8 cellular contexts compared by ENCODE assay signal in the genomic region with DNA sequence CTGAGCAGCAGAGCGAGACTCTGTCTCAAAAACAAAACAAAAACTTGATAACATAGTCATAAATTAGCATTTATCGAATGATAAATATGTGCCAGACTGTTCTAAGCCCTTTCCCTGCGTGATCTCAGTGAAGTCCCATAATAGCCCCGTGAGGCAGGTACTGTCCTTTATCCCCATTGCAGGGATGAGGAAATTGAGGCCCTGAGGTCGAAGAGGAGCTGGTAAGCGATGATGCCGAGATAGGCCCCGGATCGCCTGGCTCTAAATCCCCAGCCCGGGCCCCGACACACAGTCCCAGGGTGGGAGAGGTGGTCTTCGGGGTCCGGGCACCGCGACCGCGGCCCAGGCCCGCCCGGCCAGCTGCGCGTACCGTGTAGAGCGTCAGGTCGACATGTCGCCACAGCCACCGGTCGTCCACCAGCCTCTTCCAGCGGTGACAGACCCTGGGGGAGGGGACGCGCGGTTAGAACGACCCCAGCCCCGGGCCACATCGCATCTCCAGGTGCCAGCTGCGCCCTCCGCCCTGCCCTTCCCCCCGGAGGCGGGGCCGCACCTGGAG. TPM values are rescaled to one million over a fixed set of nuclear protein-coding genes. Genes with fewer than 3 reads are reported as not detected.
DNase-seq lines count a peak whose midpoint lies in the region; ATAC-seq and TF ChIP-seq lines count a peak whose summit lies in the region.

No MANE protein-coding gene starts in this region.

- H3K27me3 ChIP-seq in mesenchymal stem cell (ENCODE audit: control insufficient read depth in 1 of 2, insufficient read depth in 1 of 2, low read length in 2 of 2) (no peaks in the 10 kb centered on the region), aorta (ENCODE audit: control insufficient read depth in 1 of 2, insufficient read depth in 2 of 2, low read length in 1 of 2) (no peaks in the 10 kb centered on the region)

- H3K9ac ChIP-seq in mesenchymal stem cell (ENCODE audit: low read length), result peak overlapping the region; percentile 97

- no peaks in the 10 kb centered on the region for H3K9me3 Mint-ChIP-seq in stimulated activated naive CD8-positive, alpha-beta T cell treated with anti-CD3 and anti-CD28 coated beads, Interleukin-15, Interleukin-2, amounts not matched to agents 100 ng/mL and 50 ng/mL, for 24 hours
- H3K9me3 Mint-ChIP-seq in brain, result peaks cover 7 to 25% (median 10%) of the 10 kb centered on the region in 5 experiments

- peak overlapping the region; percentile 0 for H2AFZ ChIP-seq in mesenchymal stem cell (ENCODE audit: low read depth, low read length)

- H3K27ac Mint-ChIP-seq in stimulated activated naive CD8-positive, alpha-beta T cell treated with anti-CD3 and anti-CD28 coated beads, Interleukin-15, Interleukin-2, amounts not matched to agents 100 ng/mL and 50 ng/mL, for 24 hours, result peak overlapping the region; percentile 90
- H3K27ac Mint-ChIP-seq in brain, result peak overlapping the region; percentile 87 to 98 (median 96)

- no peak overlapping the region for H3K23ac ChIP-seq in mesenchymal stem cell (ENCODE audit: low read length in 2 of 2)

- peak overlapping the region; percentile 39 for H2BK15ac ChIP-seq in mesenchymal stem cell (ENCODE audit: low read depth, poor library complexity, severe bottlenecking)

- no peak for TF ChIP-seq CTCF in brain (conservative IDR thresholded peaks at IDR 0.05)

- H3K4me2 ChIP-seq in mesenchymal stem cell (ENCODE audit: low read length, poor library complexity, severe bottlenecking), result peak overlapping the region; percentile 72

- peaks cover 38% of the 10 kb centered on the region for H3K4me1 Mint-ChIP-seq in stimulated activated naive CD8-positive, alpha-beta T cell treated with anti-CD3 and anti-CD28 coated beads, Interleukin-15, Interleukin-2, amounts not matched to agents 100 ng/mL and 50 ng/mL, for 24 hours (ENCODE audit: low read depth)
- peaks cover 33% of the 10 kb centered on the region for H3K4me1 Mint-ChIP-seq in brain

- intact Hi-C loops in aorta (cut with DNase I), result loop anchor here in 1 of 2 donors (2.0 kb wide), 1 partner anchor 25 kb away; no protein-coding TSS in a partner anchor

- peak overlapping the region; percentile 88 for H3K4me3 Mint-ChIP-seq in stimulated activated naive CD8-positive, alpha-beta T cell treated with anti-CD3 and anti-CD28 coated beads, Interleukin-15, Interleukin-2, amounts not matched to agents 100 ng/mL and 50 ng/mL, for 24 hours
- peak overlapping the region; percentile 92 to 96 (median 94) for H3K4me3 Mint-ChIP-seq in brain

- peak overlapping the region; percentile 99 for H3K27ac ChIP-seq in mesenchymal stem cell (ENCODE audit: low read length, poor library complexity, severe bottlenecking)
- H3K27ac ChIP-seq in aorta (ENCODE audit: low read depth in 1 of 2, low read length in 2 of 2), result peak overlapping the region in 1 of 2 donors; percentile 65

- H3K4me3 ChIP-seq in mesenchymal stem cell (ENCODE audit: insufficient read depth in 1 of 2, low read depth in 1 of 2, low read length in 2 of 2) (peak overlapping the region; percentile 89 to 99), aorta (ENCODE audit: low read length in 2 of 2) (peak overlapping the region; percentile 77 to 88)

- H3K79me1 ChIP-seq in mesenchymal stem cell (replicated peaks; ENCODE audit: low read length, poor library complexity, severe bottlenecking), result peaks cover 14% of the 10 kb centered on the region

- H2AK5ac ChIP-seq in mesenchymal stem cell (ENCODE audit: low read length, severe bottlenecking), result peak overlapping the region; percentile 30

- no peak overlapping the region for H2BK12ac ChIP-seq in mesenchymal stem cell (ENCODE audit: low read length in 2 of 2)

- H3K36me3 Mint-ChIP-seq in stimulated activated naive CD8-positive, alpha-beta T cell treated with anti-CD3 and anti-CD28 coated beads, Interleukin-15, Interleukin-2, amounts not matched to agents 100 ng/mL and 50 ng/mL, for 24 hours (ENCODE audit: low read depth), result peaks cover 30% of the 10 kb centered on the region
- H3K36me3 Mint-ChIP-seq in brain, result peaks cover 45% of the 10 kb centered on the region

- H3K4ac ChIP-seq in mesenchymal stem cell (ENCODE audit: low read depth in 1 of 2, low read length in 2 of 2), result peak overlapping the region; percentile 5 to 73

- H3K4me1 ChIP-seq in mesenchymal stem cell (ENCODE audit: control insufficient read depth, insufficient read depth, low read depth, low read length), result peaks cover 9% of the 10 kb centered on the region
- H3K4me1 ChIP-seq in aorta (ENCODE audit: control insufficient read depth in 1 of 2, insufficient read depth in 2 of 2, low read length in 2 of 2), result no peaks in the 10 kb centered on the region

- ATAC-seq in stimulated activated naive CD8-positive, alpha-beta T cell treated with anti-CD3 and anti-CD28 coated beads, Interleukin-15, Interleukin-2, amounts not matched to agents 100 U/mL and 50 U/mL, for 24 hours, result no peak
- ATAC-seq in aorta (ENCODE audit: low FRiP score) (peak; percentile 5), HG02970 (IDR thresholded peaks at IDR 0.05; ENCODE audit: low FRiP score, unreplicated experiment) (no peak), GM18907 (IDR thresholded peaks at IDR 0.05; ENCODE audit: unreplicated experiment) (no peak)

- peak overlapping the region in 1 of 2 experiments; percentile 15 for H3K14ac ChIP-seq in mesenchymal stem cell (ENCODE audit: low read length in 2 of 2)

- no peak for DNase-seq in stimulated activated naive CD8-positive, alpha-beta T cell treated with anti-CD3 and anti-CD28 coated beads, Interleukin-15, Interleukin-2, amounts not matched to agents 100 U/mL and 50 U/mL, for 24 hours
- DNase-seq in mesenchymal stem cell (no peak), aorta (no peak), NCI-H2081 (lab: John Stamatoyannopoulos, UW) (no peak)

- peak overlapping the region; percentile 64 to 88 for H3K18ac ChIP-seq in mesenchymal stem cell (ENCODE audit: low read depth in 1 of 2, low read length in 2 of 2)

- peaks cover 6 to 12% of the 10 kb centered on the region in 2 experiments for H3K36me3 ChIP-seq in mesenchymal stem cell (ENCODE audit: control insufficient read depth in 1 of 2, insufficient read depth in 2 of 2, low read depth in 1 of 2, low read length in 2 of 2)
- H3K36me3 ChIP-seq in aorta (ENCODE audit: control insufficient read depth in 1 of 2, insufficient read depth in 2 of 2, low read length in 1 of 2), result no peaks in the 10 kb centered on the region

- WGBS in mesenchymal stem cell, result 4% methylated on average over 35 of the region's 39 CpGs
- WGBS in aorta, 2 donors, result 3 to 4% methylated on average over 36 to 39 of the region's 39 CpGs

- no peak overlapping the region for H2BK120ac ChIP-seq in mesenchymal stem cell (ENCODE audit: low read depth, low read length)

- peak overlapping the region; percentile 79 for H4K8ac ChIP-seq in mesenchymal stem cell (ENCODE audit: low read length)

- H2BK5ac ChIP-seq in mesenchymal stem cell (ENCODE audit: low read depth, low read length, poor library complexity, severe bottlenecking), result no peak overlapping the region

- no peaks in the 10 kb centered on the region for H3K9me3 ChIP-seq in mesenchymal stem cell (ENCODE audit: control insufficient read depth, low read length)
- H3K9me3 ChIP-seq in aorta (ENCODE audit: control insufficient read depth, low read length), result no peaks in the 10 kb centered on the region

- no peaks in the 10 kb centered on the region for H3K27me3 Mint-ChIP-seq in stimulated activated naive CD8-positive, alpha-beta T cell treated with anti-CD3 and anti-CD28 coated beads, Interleukin-15, Interleukin-2, amounts not matched to agents 100 ng/mL and 50 ng/mL, for 24 hours
- H3K27me3 Mint-ChIP-seq in brain, result peaks cover 11% of the 10 kb centered on the region

- peak overlapping the region; percentile 94 for H4K91ac ChIP-seq in mesenchymal stem cell (ENCODE audit: low read length)

RNA-seq across cellular contexts. Expression of a gene that starts 0.6 kb away (rescaled TPM):
- polyA plus RNA-seq in brain (ENCODE audit: insufficient read depth, low read depth, low replicate concordance), result 15.3 TPM
- polyA plus RNA-seq in mesenchymal stem cell (2013, experiment 1 of 2), result 35.6 TPM
- 34.6 TPM for polyA plus RNA-seq in mesenchymal stem cell (2013, experiment 2 of 2)
- 10 to 100 TPM; 29.1 to 29.8 TPM for total RNA-seq in aorta
- polyA plus RNA-seq in aorta, result 10 to 100 TPM; 11.3 to 43.5 TPM

RNA-seq across cellular contexts. Expression of a gene that starts 9.5 kb away (rescaled TPM):
- polyA plus RNA-seq in brain (ENCODE audit: insufficient read depth, low read depth, low replicate concordance), result 841 TPM
- polyA plus RNA-seq in mesenchymal stem cell (2013, experiment 1 of 2), result 316 TPM
- polyA plus RNA-seq in mesenchymal stem cell (2013, experiment 2 of 2), result 336 TPM
- total RNA-seq in aorta, result 100 to 1,000 TPM; 207 to 220 TPM
- polyA plus RNA-seq in aorta, result 1,000 to 10,000 TPM in 1 of 2 donors, 100 to 1,000 TPM in 1; 603 to 1,147 TPM

RNA-seq across cellular contexts. Expression of a gene that starts 16.9 kb away (rescaled TPM):
- polyA plus RNA-seq in brain (ENCODE audit: insufficient read depth, low read depth, low replicate concordance) (273 TPM), aorta (100 to 1,000 TPM; 102 to 154 TPM)
- polyA plus RNA-seq in mesenchymal stem cell (2013, experiment 1 of 2), result 62.7 TPM
- polyA plus RNA-seq in mesenchymal stem cell (2013, experiment 2 of 2), result 58.8 TPM
- 10 to 100 TPM; 45.5 to 45.8 TPM for total RNA-seq in aorta

RNA-seq across cellular contexts. Expression of a gene that starts 49.7 kb away (rescaled TPM):
- polyA plus RNA-seq in brain (ENCODE audit: insufficient read depth, low read depth, low replicate concordance), result 5.3 TPM
- polyA plus RNA-seq in mesenchymal stem cell (2013, experiment 1 of 2), result 9.8 TPM
- 11.5 TPM for polyA plus RNA-seq in mesenchymal stem cell (2013, experiment 2 of 2)
- 10 to 100 TPM; 17.4 to 33.0 TPM for total RNA-seq in aorta
- polyA plus RNA-seq in aorta, result 10 to 100 TPM; 13.0 to 20.2 TPM
